ENCODE assay signal across 15 cellular contexts in the genomic region with DNA sequence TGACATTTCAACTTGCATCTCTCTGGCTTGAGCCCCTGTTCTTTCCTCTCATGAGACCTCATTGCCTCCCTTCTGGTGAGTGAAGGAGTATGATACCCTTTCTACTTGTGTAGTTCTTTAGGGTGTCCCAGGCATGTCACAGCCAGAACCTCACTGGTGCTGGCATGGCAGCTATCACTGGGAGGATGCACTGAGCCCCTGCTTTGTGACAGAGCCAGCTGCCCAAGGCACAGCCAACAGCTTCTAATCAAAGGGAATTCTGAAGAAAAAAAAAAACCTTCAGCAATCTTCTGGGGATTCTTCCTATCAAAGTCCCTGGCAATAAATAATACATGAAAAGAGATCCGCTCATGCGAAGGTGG.
DNase-seq lines count a peak whose midpoint lies in the region; ATAC-seq and TF ChIP-seq lines count a peak whose summit lies in the region.
"Had no signal": no experiment of that assay in that cellular context is flagged by ENCODE, and none has a peak within 500 bp of the region (broad histone marks: within the 10 kb centered on the region; RNA-seq: fewer than 3 reads in every experiment).

No MANE protein-coding gene starts in this region.

- peaks cover 5% of the 10 kb centered on the region for H3K9me3 Mint-ChIP-seq in mesothelial cell of epicardium
- H3K9me3 Mint-ChIP-seq in stimulated activated naive B cell treated with anti-CD40 and anti-IgM and Interleukin-4, amounts not matched to agents 10 μg/mL and 1 μg/mL and 100 μg/mL, for 72 hours = peaks cover 7 to 8% of the 10 kb centered on the region in 2 donors
- H3K9me3 Mint-ChIP-seq: activated CD4-positive, alpha-beta T cell treated with anti-CD3 and anti-CD28 coated beads, Interleukin-2, amount 10 ng/mL, durations not matched to agents 7 days and 5 days had no signal

- H3K9ac ChIP-seq in BLaER1 treated with 17β-estradiol and CSF1 and Interleukin-3, amounts not matched to agents 10 nM and 100 nM = no peak overlapping the region

- H3K4me1 ChIP-seq in BLaER1 treated with 17β-estradiol and CSF1 and Interleukin-3, amounts not matched to agents 10 nM and 100 nM = peaks cover 8 to 13% (median 12%) of the 10 kb centered on the region in 10 experiments; a peak in 18 of 20 replicates
- H3K4me1 ChIP-seq in spleen = peaks cover 0 to 26% (median 15%) of the 10 kb centered on the region in 6 donors
- H3K4me1 ChIP-seq: pancreas had no signal

- no peak for ATAC-seq in stimulated activated naive B cell treated with anti-CD40 and anti-IgM and Interleukin-4, amounts not matched to agents 10 μg/mL and 1 μg/mL and 100 μg/mL, for 72 hours (replicated peaks)

- TF ChIP-seq POLR2A in spleen (IDR thresholded peaks at IDR 0.05) = no peak

- WGBS in spleen, 5 donors = 62 to 92% (median 75%) methylated on average over 2 of the region's 2 CpGs

- TF ChIP-seq CTCF in mesothelial cell of epicardium (IDR thresholded peaks at IDR 0.05; ENCODE audit: unreplicated experiment) = no peak
- TF ChIP-seq CTCF in spleen (IDR thresholded peaks at IDR 0.05 in 8 of 11, conservative IDR thresholded peaks at IDR 0.05 in 3 of 11) = peak in 1 of 11 experiments; percentile 13
- TF ChIP-seq CTCF in GM20000 (IDR thresholded peaks at IDR 0.05; ENCODE audit: extremely low read depth, missing control alignments) = no peak

- peaks cover 0 to 14% (median 0%) of the 10 kb centered on the region in 11 experiments; a peak in 5 of 22 replicates for H3K9me3 ChIP-seq in BLaER1 treated with 17β-estradiol and CSF1 and Interleukin-3, amounts not matched to agents 10 nM and 100 nM (replicated peaks in 1 of 11)
- peaks cover 0 to 17% (median 0%) of the 10 kb centered on the region in 8 donors for H3K9me3 ChIP-seq in spleen
- H3K9me3 ChIP-seq: pancreas had no signal

- DNase-seq in mesothelial cell of epicardium (ENCODE audit: low spot score in 2 of 2, unreplicated experiment in 2 of 2) = no peak
- no peak for DNase-seq in spleen
- no peak for DNase-seq in GM20000 (ENCODE audit: low spot score)
- DNase-seq in stimulated activated naive B cell treated with anti-CD40 and anti-IgM and Interleukin-4, amounts not matched to agents 10 μg/mL and 1 μg/mL and 100 μg/mL, for 72 hours = no peak
- no peak for DNase-seq in cerebellar nuclear complex (lab: John Stamatoyannopoulos, UW)
- no peak for DNase-seq in islet precursor cell
- DNase-seq: activated CD4-positive, alpha-beta T cell treated with anti-CD3 and anti-CD28 coated beads, Interleukin-2, amount 10 ng/mL, durations not matched to agents 7 days and 5 days; activated T-cell treated with anti-CD3 and anti-CD28 coated beads, Interleukin-2, amount 50 U/mL, for 48 hours; NCI-H187 treated with DMSO at 0.1 percent for 48 hours; RPMI8226 had no signal

- no peaks in the 10 kb centered on the region for H3K27me3 ChIP-seq in BLaER1 treated with 17β-estradiol and CSF1 and Interleukin-3, amounts not matched to agents 10 nM and 100 nM
- H3K27me3 ChIP-seq in spleen (replicated peaks in 1 of 7) = no peaks in the 10 kb centered on the region
- H3K27me3 ChIP-seq: pancreas had no signal

- no peak overlapping the region for H3K27ac ChIP-seq in BLaER1 treated with 17β-estradiol and CSF1 and Interleukin-3, amounts not matched to agents 10 nM and 100 nM
- peak overlapping the region; percentile 87 for H3K27ac ChIP-seq in cingulate gyrus (ENCODE audit: low read depth, low read length)
- H3K27ac ChIP-seq in spleen = peak overlapping the region; percentile 37 to 90 (median 80)

- intact Hi-C loops in spleen (cut with DNase I; ENCODE audit: low total_unique reads) = no loop called here

- no peaks in the 10 kb centered on the region for H3K36me3 ChIP-seq in BLaER1 treated with 17β-estradiol and CSF1 and Interleukin-3, amounts not matched to agents 10 nM and 100 nM
- H3K36me3 ChIP-seq in spleen = no peaks in the 10 kb centered on the region
- H3K36me3 ChIP-seq: pancreas had no signal

- H3K4me2 ChIP-seq in BLaER1 treated with 17β-estradiol and CSF1 and Interleukin-3, amounts not matched to agents 10 nM and 100 nM = peak overlapping the region in 9 of 11 experiments; percentile 42 to 70 (median 57); a peak in 14 of 22 replicates

- H3K4me3 ChIP-seq in BLaER1 treated with 17β-estradiol and CSF1 and Interleukin-3, amounts not matched to agents 10 nM and 100 nM = no peak overlapping the region
- no peak overlapping the region for H3K4me3 ChIP-seq in spleen
- H3K4me3 ChIP-seq: pancreas had no signal

- no peak overlapping the region for H3K4me3 Mint-ChIP-seq in mesothelial cell of epicardium
- no peak overlapping the region for H3K4me3 Mint-ChIP-seq in stimulated activated naive B cell treated with anti-CD40 and anti-IgM and Interleukin-4, amounts not matched to agents 10 μg/mL and 1 μg/mL and 100 μg/mL, for 72 hours
- H3K4me3 Mint-ChIP-seq: activated CD4-positive, alpha-beta T cell treated with anti-CD3 and anti-CD28 coated beads, Interleukin-2, amount 10 ng/mL, durations not matched to agents 7 days and 5 days; stimulated activated naive CD8-positive, alpha-beta T cell treated with anti-CD3 and anti-CD28 coated beads, Interleukin-15, Interleukin-2, amounts not matched to agents 100 ng/mL and 50 ng/mL, for 24 hours; T-helper 2 cell treated with Interferon-gamma antibody and Interleukin-4, amounts not matched to agents 5 μg/mL and 100 μg/mL, for 36 hours had no signal

- H3K27ac Mint-ChIP-seq in mesothelial cell of epicardium = peak overlapping the region; percentile 55
- H3K27ac Mint-ChIP-seq in stimulated activated naive B cell treated with anti-CD40 and anti-IgM and Interleukin-4, amounts not matched to agents 10 μg/mL and 1 μg/mL and 100 μg/mL, for 72 hours = no peak overlapping the region
- H3K27ac Mint-ChIP-seq: activated CD4-positive, alpha-beta T cell treated with anti-CD3 and anti-CD28 coated beads, Interleukin-2, amount 10 ng/mL, durations not matched to agents 7 days and 5 days; stimulated activated naive CD8-positive, alpha-beta T cell treated with anti-CD3 and anti-CD28 coated beads, Interleukin-15, Interleukin-2, amounts not matched to agents 100 ng/mL and 50 ng/mL, for 24 hours; T-helper 2 cell treated with Interferon-gamma antibody and Interleukin-4, amounts not matched to agents 5 μg/mL and 100 μg/mL, for 36 hours had no signal

- H3K4me1 Mint-ChIP-seq in mesothelial cell of epicardium = peaks cover 11% of the 10 kb centered on the region
- peaks cover 5 to 9% of the 10 kb centered on the region in 2 donors for H3K4me1 Mint-ChIP-seq in stimulated activated naive B cell treated with anti-CD40 and anti-IgM and Interleukin-4, amounts not matched to agents 10 μg/mL and 1 μg/mL and 100 μg/mL, for 72 hours
- H3K4me1 Mint-ChIP-seq: activated CD4-positive, alpha-beta T cell treated with anti-CD3 and anti-CD28 coated beads, Interleukin-2, amount 10 ng/mL, durations not matched to agents 7 days and 5 days had no signal

- peaks cover 3% of the 10 kb centered on the region for H3K27me3 Mint-ChIP-seq in mesothelial cell of epicardium (ENCODE audit: low read depth)
- peaks cover 4 to 5% of the 10 kb centered on the region in 2 donors for H3K27me3 Mint-ChIP-seq in stimulated activated naive B cell treated with anti-CD40 and anti-IgM and Interleukin-4, amounts not matched to agents 10 μg/mL and 1 μg/mL and 100 μg/mL, for 72 hours
- H3K27me3 Mint-ChIP-seq: activated CD4-positive, alpha-beta T cell treated with anti-CD3 and anti-CD28 coated beads, Interleukin-2, amount 10 ng/mL, durations not matched to agents 7 days and 5 days; stimulated activated naive CD8-positive, alpha-beta T cell treated with anti-CD3 and anti-CD28 coated beads, Interleukin-15, Interleukin-2, amounts not matched to agents 100 ng/mL and 50 ng/mL, for 24 hours had no signal

- no peaks in the 10 kb centered on the region for H4K20me1 ChIP-seq in BLaER1 treated with 17β-estradiol and CSF1 and Interleukin-3, amounts not matched to agents 10 nM and 100 nM

- no peaks in the 10 kb centered on the region for H3K36me3 Mint-ChIP-seq in mesothelial cell of epicardium
- H3K36me3 Mint-ChIP-seq in stimulated activated naive B cell treated with anti-CD40 and anti-IgM and Interleukin-4, amounts not matched to agents 10 μg/mL and 1 μg/mL and 100 μg/mL, for 72 hours = peaks cover 3 to 4% of the 10 kb centered on the region in 2 donors

Comparison
In these comparisons a context has a peak if more than half of its experiments do, and no peak if none do; other contexts are left out.
1. H3K27ac ChIP-seq: peak in cingulate gyrus (single experiment) and spleen (8 of 8); none in BLaER1 treated with 17β-estradiol and CSF1 and Interleukin-3, amounts not matched to agents 10 nM and 100 nM (0 of 11).